In the genomic region with DNA sequence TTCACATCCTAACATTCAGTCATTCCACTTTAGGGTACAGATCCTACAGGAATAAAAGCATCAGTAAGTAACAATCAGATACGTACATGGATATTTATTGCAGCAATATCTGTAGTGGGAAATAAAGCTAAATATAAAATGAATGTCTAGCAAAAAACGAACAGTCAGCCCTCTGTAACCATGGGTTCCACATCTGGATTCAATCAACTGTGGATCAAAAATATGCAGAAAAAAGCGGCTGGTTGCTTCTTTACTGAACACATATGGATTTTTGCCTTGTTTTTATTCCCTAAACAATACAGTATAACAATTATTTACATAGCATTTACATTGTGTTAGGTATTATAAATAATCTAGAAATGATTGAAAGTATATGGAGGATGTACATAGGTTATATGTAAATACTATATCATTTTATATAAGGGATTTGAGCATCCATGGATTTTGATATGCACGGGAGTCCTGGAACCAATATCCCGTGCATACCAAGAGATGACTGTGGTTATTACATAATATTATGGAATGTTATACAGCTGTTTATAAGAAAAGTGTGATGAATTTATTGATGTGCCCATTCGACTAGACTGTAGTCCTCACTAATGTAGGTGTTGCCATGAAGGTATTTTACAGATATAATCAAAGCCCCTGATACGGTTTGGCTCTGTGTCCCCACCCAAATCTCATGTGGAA, we compare ENCODE assay signal across 17 cellular contexts.
"Had no signal": no experiment of that assay in that cellular context is flagged by ENCODE, and none has a peak within 500 bp of the region (broad histone marks: within the 10 kb centered on the region; RNA-seq: fewer than 3 reads in every experiment).

No MANE protein-coding gene starts in this region.

- H3K4me3 ChIP-seq: heart right ventricle, left lung, prostate gland, right lobe of liver, tibial nerve, vagina had no signal

- H3K27ac ChIP-seq: heart right ventricle, left lung, prostate gland, right lobe of liver, tibial nerve, vagina, VCaP had no signal

- H3K9me3 Mint-ChIP-seq: activated CD4-positive, alpha-beta memory T cell treated with anti-CD3 and anti-CD28 coated beads, Interleukin-2, amount 10 ng/mL, durations not matched to agents 7 days and 5 days; activated naive CD8-positive, alpha-beta T cell treated with anti-CD3 and anti-CD28 coated beads, Interleukin-2, amount 50 U/mL, for 24 hours; activated T-cell treated with anti-CD3 and anti-CD28 coated beads, Interleukin-2, amount 50 U/mL, for 72 hours; natural killer cell treated with Interleukin-12 subunit alpha and Interleukin-12 subunit beta and Interleukin-15 and Interleukin-18, amount 100 ng/mL, for 72 hours; stimulated activated memory B cell treated with anti-CD40 and anti-IgM and Interleukin-4, amounts not matched to agents 10 μg/mL and 1 μg/mL and 100 μg/mL, for 72 hours had no signal

- H3K27me3 ChIP-seq: heart right ventricle, left lung, right lobe of liver, tibial nerve, vagina had no signal

- H3K27ac Mint-ChIP-seq: activated CD4-positive, alpha-beta memory T cell treated with anti-CD3 and anti-CD28 coated beads, Interleukin-2, amount 10 ng/mL, durations not matched to agents 7 days and 5 days; activated CD4-positive, alpha-beta T cell treated with anti-CD3 and anti-CD28 coated beads for 36 hours; activated naive CD8-positive, alpha-beta T cell treated with anti-CD3 and anti-CD28 coated beads, Interleukin-2, amount 50 U/mL, for 24 hours; activated T-cell treated with anti-CD3 and anti-CD28 coated beads, Interleukin-2, amount 50 U/mL, for 72 hours; natural killer cell treated with Interleukin-12 subunit alpha and Interleukin-12 subunit beta and Interleukin-15 and Interleukin-18, amount 100 ng/mL, for 72 hours; stimulated activated memory B cell treated with anti-CD40 and anti-IgM and Interleukin-4, amounts not matched to agents 10 μg/mL and 1 μg/mL and 100 μg/mL, for 72 hours had no signal

- H3K27me3 Mint-ChIP-seq: activated CD4-positive, alpha-beta memory T cell treated with anti-CD3 and anti-CD28 coated beads, Interleukin-2, amount 10 ng/mL, durations not matched to agents 7 days and 5 days; activated CD4-positive, alpha-beta T cell treated with anti-CD3 and anti-CD28 coated beads for 36 hours; activated naive CD8-positive, alpha-beta T cell treated with anti-CD3 and anti-CD28 coated beads, Interleukin-2, amount 50 U/mL, for 24 hours; stimulated activated memory B cell treated with anti-CD40 and anti-IgM and Interleukin-4, amounts not matched to agents 10 μg/mL and 1 μg/mL and 100 μg/mL, for 72 hours had no signal

- DNase-seq: activated CD4-positive, alpha-beta memory T cell treated with anti-CD3 and anti-CD28 coated beads, Interleukin-2, amount 10 ng/mL, durations not matched to agents 7 days and 5 days; activated CD4-positive, alpha-beta T cell treated with anti-CD3 and anti-CD28 coated beads for 36 hours; activated naive CD8-positive, alpha-beta T cell treated with anti-CD3 and anti-CD28 coated beads, Interleukin-2, amount 50 U/mL, for 24 hours; activated T-cell treated with anti-CD3 and anti-CD28 coated beads, Interleukin-2, amount 50 U/mL, for 72 hours; dermis blood vessel endothelial cell; heart right ventricle; islet precursor cell; left lung; nucleus accumbens; right lobe of liver; stimulated activated CD4-positive, alpha-beta T cell treated with anti-CD3 and anti-CD28 coated beads, Interleukin-1b, Interleukin-23, amount 100 ng/mL, for 48 hours had no signal

- H3K4me3 Mint-ChIP-seq: activated CD4-positive, alpha-beta memory T cell treated with anti-CD3 and anti-CD28 coated beads, Interleukin-2, amount 10 ng/mL, durations not matched to agents 7 days and 5 days; activated CD4-positive, alpha-beta T cell treated with anti-CD3 and anti-CD28 coated beads for 36 hours; activated naive CD8-positive, alpha-beta T cell treated with anti-CD3 and anti-CD28 coated beads, Interleukin-2, amount 50 U/mL, for 24 hours; activated T-cell treated with anti-CD3 and anti-CD28 coated beads, Interleukin-2, amount 50 U/mL, for 72 hours; natural killer cell treated with Interleukin-12 subunit alpha and Interleukin-12 subunit beta and Interleukin-15 and Interleukin-18, amount 100 ng/mL, for 72 hours; stimulated activated memory B cell treated with anti-CD40 and anti-IgM and Interleukin-4, amounts not matched to agents 10 μg/mL and 1 μg/mL and 100 μg/mL, for 72 hours had no signal

- H3K4me1 Mint-ChIP-seq: activated CD4-positive, alpha-beta memory T cell treated with anti-CD3 and anti-CD28 coated beads, Interleukin-2, amount 10 ng/mL, durations not matched to agents 7 days and 5 days; activated CD4-positive, alpha-beta T cell treated with anti-CD3 and anti-CD28 coated beads for 36 hours; activated naive CD8-positive, alpha-beta T cell treated with anti-CD3 and anti-CD28 coated beads, Interleukin-2, amount 50 U/mL, for 24 hours; stimulated activated memory B cell treated with anti-CD40 and anti-IgM and Interleukin-4, amounts not matched to agents 10 μg/mL and 1 μg/mL and 100 μg/mL, for 72 hours had no signal

- H3K36me3 ChIP-seq: left lung, prostate gland, right lobe of liver, vagina had no signal

- ATAC-seq: activated CD4-positive, alpha-beta T cell treated with anti-CD3 and anti-CD28 coated beads for 36 hours; activated naive CD8-positive, alpha-beta T cell treated with anti-CD3 and anti-CD28 coated beads, Interleukin-2, amount 50 U/mL, for 24 hours; activated T-cell treated with anti-CD3 and anti-CD28 coated beads, Interleukin-2, amount 50 U/mL, for 72 hours; heart right ventricle; left lung; natural killer cell treated with Interleukin-12 subunit alpha and Interleukin-12 subunit beta and Interleukin-15 and Interleukin-18, amount 100 ng/mL, for 72 hours; right lobe of liver; stimulated activated memory B cell treated with anti-CD40 and anti-IgM and Interleukin-4, amounts not matched to agents 10 μg/mL and 1 μg/mL and 100 μg/mL, for 72 hours had no signal
